1 cellular context compared by ENCODE assay signal in the genomic region with DNA sequence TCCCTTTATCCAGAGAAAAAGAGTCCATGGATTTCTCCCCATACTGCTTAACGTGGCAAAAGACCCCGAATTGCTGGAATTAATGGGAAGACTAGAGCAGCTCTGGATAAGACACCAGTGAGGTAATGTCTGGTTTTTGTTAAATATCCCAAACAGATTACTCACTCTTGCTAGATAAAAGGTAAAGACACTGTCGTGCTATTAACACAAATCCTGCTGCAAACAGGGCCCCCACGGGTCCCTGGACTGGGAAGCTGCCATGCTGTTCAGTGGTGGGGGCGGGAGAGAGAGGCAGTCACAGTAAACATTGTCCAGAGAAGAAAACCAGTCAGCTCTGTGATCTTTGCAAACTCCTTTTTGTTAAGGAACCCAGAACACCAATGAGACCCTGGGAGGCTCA.
TF ChIP-seq lines count a peak whose summit lies in the region.

No MANE protein-coding gene starts in this region.

TF ChIP-seq in endothelial cell of umbilical vein, 7 proteins besides CTCF, POLR2A, EP300 and RAD21:
- TF ChIP-seq EZH2 (IDR thresholded peaks at IDR 0.05; ENCODE audit: borderline replicate concordance, low read depth, low read length, severe bottlenecking): no peak
- TF ChIP-seq, protein P1, sequence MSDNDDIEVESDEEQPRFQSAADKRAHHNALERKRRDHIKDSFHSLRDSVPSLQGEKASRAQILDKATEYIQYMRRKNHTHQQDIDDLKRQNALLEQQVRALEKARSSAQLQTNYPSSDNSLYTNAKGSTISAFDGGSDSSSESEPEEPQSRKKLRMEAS (IDR thresholded peaks at IDR 0.05; ENCODE audit: insufficient read depth, insufficient read length): no peak
- TF ChIP-seq GATA2 (IDR thresholded peaks at IDR 0.05; ENCODE audit: insufficient read depth, insufficient read length, low read depth, low read length): no peak
- TF ChIP-seq JUN (IDR thresholded peaks at IDR 0.05; ENCODE audit: borderline replicate concordance, insufficient read depth, insufficient read length, low read depth): no peak
- TF ChIP-seq POLR2AphosphoS5 (IDR thresholded peaks at IDR 0.05; ENCODE audit: insufficient read depth, low read depth, low read length): no peak
- TF ChIP-seq MYC (IDR thresholded peaks at IDR 0.05; ENCODE audit: low read depth, low read length): no peak
- no peak for TF ChIP-seq FOS (IDR thresholded peaks at IDR 0.05; ENCODE audit: borderline replicate concordance, insufficient read depth, low read length)
